In genomic region chr2:24831736-24832421, GRCh38 we compare ENCODE assay signal across 13 cellular contexts.
DNase-seq lines count a peak whose midpoint lies in the region; ATAC-seq and TF ChIP-seq lines count a peak whose summit lies in the region.
"Had no signal": no experiment of that assay in that cellular context is flagged by ENCODE, and none has a peak within 500 bp of the region (broad histone marks: within the 10 kb centered on the region; RNA-seq: fewer than 3 reads in every experiment).

No MANE protein-coding gene starts in this region.

- peak overlapping the region; percentile 38 for H3K27ac Mint-ChIP-seq in T-helper 2 cell treated with Interferon-gamma antibody and Interleukin-4, amounts not matched to agents 5 μg/mL and 100 μg/mL, for 36 hours
- no peak overlapping the region for H3K27ac Mint-ChIP-seq in stimulated activated memory B cell treated with anti-CD40 and anti-IgM and Interleukin-4, amounts not matched to agents 10 μg/mL and 1 μg/mL and 100 μg/mL, for 72 hours
- H3K27ac Mint-ChIP-seq: activated CD8-positive, alpha-beta memory T cell treated with anti-CD3 and anti-CD28 coated beads, Interleukin-2, amount 10 ng/mL, durations not matched to agents 7 days and 5 days; T-helper 17 cell had no signal

- H3K36me3 Mint-ChIP-seq in T-helper 2 cell treated with Interferon-gamma antibody and Interleukin-4, amounts not matched to agents 5 μg/mL and 100 μg/mL, for 36 hours (ENCODE audit: low read depth), result peaks cover 11% of the 10 kb centered on the region
- peaks cover 55% of the 10 kb centered on the region for H3K36me3 Mint-ChIP-seq in stimulated activated memory B cell treated with anti-CD40 and anti-IgM and Interleukin-4, amounts not matched to agents 10 μg/mL and 1 μg/mL and 100 μg/mL, for 72 hours

- H3K4me3 ChIP-seq in coronary artery, result no peak overlapping the region

- no peak for TF ChIP-seq CTCF in coronary artery (IDR thresholded peaks at IDR 0.05)

- DNase-seq in T-helper 2 cell treated with Interferon-gamma antibody and Interleukin-4, amounts not matched to agents 5 μg/mL and 100 μg/mL, for 36 hours (ENCODE audit: low spot score), result no peak
- no peak for DNase-seq in T-helper 2 cell
- peak; percentile 62 for DNase-seq in coronary artery (ENCODE audit: low spot score)
- peak; percentile 84 for DNase-seq in midbrain (lab: John Stamatoyannopoulos, UW)
- DNase-seq in GM19240 (ENCODE audit: insufficient read length, low spot score), result no peak
- DNase-seq in SW 1271 (lab: John Stamatoyannopoulos, UW), result no peak
- DNase-seq: activated CD8-positive, alpha-beta memory T cell treated with anti-CD3 and anti-CD28 coated beads, Interleukin-2, amount 10 ng/mL, durations not matched to agents 7 days and 5 days; NCI-H1694 treated with DMSO at 0.1 percent for 48 hours; stimulated activated CD4-positive, alpha-beta T cell treated with anti-CD3 and anti-CD28 coated beads, Interleukin-1b, Interleukin-23, amount 100 ng/mL, for 48 hours; stimulated activated naive CD4-positive, alpha-beta T cell treated with Interleukin-2 at 50 U/mL for 16 hours; T-helper 17 cell had no signal

- no peaks in the 10 kb centered on the region for H3K9me3 Mint-ChIP-seq in T-helper 2 cell treated with Interferon-gamma antibody and Interleukin-4, amounts not matched to agents 5 μg/mL and 100 μg/mL, for 36 hours
- no peaks in the 10 kb centered on the region for H3K9me3 Mint-ChIP-seq in stimulated activated memory B cell treated with anti-CD40 and anti-IgM and Interleukin-4, amounts not matched to agents 10 μg/mL and 1 μg/mL and 100 μg/mL, for 72 hours

- ATAC-seq in stimulated activated memory B cell treated with anti-CD40 and anti-IgM and Interleukin-4, amounts not matched to agents 10 μg/mL and 1 μg/mL and 100 μg/mL, for 72 hours, result no peak
- no peak for ATAC-seq in HG03442 (IDR thresholded peaks at IDR 0.05; ENCODE audit: unreplicated experiment)
- ATAC-seq: activated CD8-positive, alpha-beta memory T cell treated with anti-CD3 and anti-CD28 coated beads, Interleukin-2, amount 10 ng/mL, durations not matched to agents 7 days and 5 days; T-helper 17 cell had no signal

- no peak overlapping the region for H3K27ac ChIP-seq in coronary artery

- peaks cover 4% of the 10 kb centered on the region for H3K4me1 Mint-ChIP-seq in T-helper 2 cell treated with Interferon-gamma antibody and Interleukin-4, amounts not matched to agents 5 μg/mL and 100 μg/mL, for 36 hours (ENCODE audit: low read depth)
- H3K4me1 Mint-ChIP-seq in stimulated activated memory B cell treated with anti-CD40 and anti-IgM and Interleukin-4, amounts not matched to agents 10 μg/mL and 1 μg/mL and 100 μg/mL, for 72 hours, result peaks cover 8% of the 10 kb centered on the region

- no peak overlapping the region for H3K4me3 Mint-ChIP-seq in T-helper 2 cell treated with Interferon-gamma antibody and Interleukin-4, amounts not matched to agents 5 μg/mL and 100 μg/mL, for 36 hours
- H3K4me3 Mint-ChIP-seq in stimulated activated memory B cell treated with anti-CD40 and anti-IgM and Interleukin-4, amounts not matched to agents 10 μg/mL and 1 μg/mL and 100 μg/mL, for 72 hours, result peak overlapping the region; percentile 18
- H3K4me3 Mint-ChIP-seq: activated CD8-positive, alpha-beta memory T cell treated with anti-CD3 and anti-CD28 coated beads, Interleukin-2, amount 10 ng/mL, durations not matched to agents 7 days and 5 days; T-helper 17 cell had no signal

- no peaks in the 10 kb centered on the region for H3K27me3 Mint-ChIP-seq in T-helper 2 cell treated with Interferon-gamma antibody and Interleukin-4, amounts not matched to agents 5 μg/mL and 100 μg/mL, for 36 hours (ENCODE audit: low read depth)
- no peaks in the 10 kb centered on the region for H3K27me3 Mint-ChIP-seq in stimulated activated memory B cell treated with anti-CD40 and anti-IgM and Interleukin-4, amounts not matched to agents 10 μg/mL and 1 μg/mL and 100 μg/mL, for 72 hours
- H3K27me3 Mint-ChIP-seq: activated CD8-positive, alpha-beta memory T cell treated with anti-CD3 and anti-CD28 coated beads, Interleukin-2, amount 10 ng/mL, durations not matched to agents 7 days and 5 days; T-helper 17 cell had no signal

Comparison
In these comparisons a context has a peak if more than half of its experiments do, and no peak if none do; other contexts are left out.
1. DNase-seq: peak in coronary artery (single experiment) and midbrain (single experiment); none in T-helper 2 cell treated with Interferon-gamma antibody and Interleukin-4, amounts not matched to agents 5 μg/mL and 100 μg/mL, for 36 hours (single experiment), T-helper 2 cell (0 of 5), GM19240 (single experiment) and SW 1271 (0 of 2).